ENCODE assay signal across 10 cellular contexts in genomic region chr15:68279218-68279533, GRCh38. TPM values are rescaled to one million over a fixed set of nuclear protein-coding genes. Genes with fewer than 3 reads are reported as not detected.
DNase-seq lines count a peak whose midpoint lies in the region; ATAC-seq, FAIRE-seq and TF ChIP-seq lines count a peak whose summit lies in the region.
"Had no signal": no experiment of that assay in that cellular context is flagged by ENCODE, and none has a peak within 500 bp of the region (broad histone marks: within the 10 kb centered on the region; RNA-seq: fewer than 3 reads in every experiment).

No MANE protein-coding gene starts in this region.

- H3K4me1 Mint-ChIP-seq in CD4-positive, alpha-beta memory T cell: peaks cover 42 to 60% (median 48%) of the 10 kb centered on the region in 4 donors
- H3K4me1 Mint-ChIP-seq in osteocyte (ENCODE audit: unreplicated experiment): peaks cover 64% of the 10 kb centered on the region

- H3K9me3 Mint-ChIP-seq in CD4-positive, alpha-beta memory T cell: no peaks in the 10 kb centered on the region
- H3K9me3 Mint-ChIP-seq in osteocyte (ENCODE audit: unreplicated experiment): no peaks in the 10 kb centered on the region

- no peak for TF ChIP-seq CTCF in PC-9 (conservative IDR thresholded peaks at IDR 0.05)
- TF ChIP-seq CTCF in osteocyte (IDR thresholded peaks at IDR 0.05): no peak

- H3K4me3 ChIP-seq in CD4-positive, alpha-beta memory T cell (ENCODE audit: low read length in 2 of 2): peak overlapping the region; percentile 59 to 87
- H3K4me3 ChIP-seq in PC-9: peak overlapping the region; percentile 97

- peaks cover 7 to 26% of the 10 kb centered on the region in 2 donors for H3K36me3 Mint-ChIP-seq in CD4-positive, alpha-beta memory T cell
- H3K36me3 Mint-ChIP-seq in osteocyte (ENCODE audit: unreplicated experiment): peaks cover 10% of the 10 kb centered on the region

- DNase-seq in CD4-positive, alpha-beta memory T cell: no peak
- DNase-seq in PC-9: no peak
- DNase-seq in epithelial cell of prostate (ENCODE audit: low read depth, low spot score): no peak
- DNase-seq in osteocyte (ENCODE audit: extremely low spot score, unreplicated experiment): no peak
- DNase-seq in cerebellar cortex (ENCODE audit: low spot score): no peak
- no peak for DNase-seq in AG20443 (ENCODE audit: low spot score)
- DNase-seq in urothelium cell line (ENCODE audit: low spot score): no peak
- DNase-seq: kidney glomerular epithelial cell had no signal

- peaks cover 14% of the 10 kb centered on the region for H3F3A ChIP-seq in PC-9 (ENCODE audit: insufficient read depth, low read depth)

- H3K36me3 ChIP-seq in CD4-positive, alpha-beta memory T cell (ENCODE audit: insufficient read depth, low read length): no peaks in the 10 kb centered on the region
- H3K36me3 ChIP-seq in PC-9 (ENCODE audit: low read depth): peaks cover 6% of the 10 kb centered on the region; the same call in 1 of the 2 replicates

- H4K20me1 ChIP-seq in PC-9 (ENCODE audit: insufficient read depth): peaks cover 29% of the 10 kb centered on the region

- BruUV-seq in PC-9 (replicated peaks; lab: Mats Ljungman, UMichigan): no TSS peak

- H3K9me2 ChIP-seq in PC-9 (ENCODE audit: insufficient read depth): no peaks in the 10 kb centered on the region

- no peak for FAIRE-seq in urothelium cell line (lab: Jason Lieb, UNC)
- FAIRE-seq: RCC 7860 had no signal

- H3K27me3 ChIP-seq in CD4-positive, alpha-beta memory T cell (ENCODE audit: insufficient read depth, low read length): no peaks in the 10 kb centered on the region
- no peaks in the 10 kb centered on the region for H3K27me3 ChIP-seq in PC-9 (ENCODE audit: insufficient read depth, low read depth)

- H3K4me2 ChIP-seq in PC-9: peak overlapping the region; percentile 100

- peaks cover 60% of the 10 kb centered on the region for H3K4me1 ChIP-seq in CD4-positive, alpha-beta memory T cell (ENCODE audit: insufficient read depth, low read length)
- peaks cover 65% of the 10 kb centered on the region for H3K4me1 ChIP-seq in PC-9 (replicated peaks; ENCODE audit: insufficient read depth)

- H3K27ac Mint-ChIP-seq in CD4-positive, alpha-beta memory T cell: peak overlapping the region; percentile 91 to 98 (median 96)
- peak overlapping the region; percentile 97 for H3K27ac Mint-ChIP-seq in osteocyte (ENCODE audit: unreplicated experiment)

- no peaks in the 10 kb centered on the region for H3K27me3 Mint-ChIP-seq in CD4-positive, alpha-beta memory T cell
- H3K27me3 Mint-ChIP-seq in osteocyte (ENCODE audit: unreplicated experiment): no peaks in the 10 kb centered on the region

- POLR2A ChIA-PET in CD4-positive, alpha-beta memory T cell (lab: Charles Lee; ENCODE audit: partially characterized antibody): interaction anchor here (3.0 to 3.7 kb wide), 3 partner anchors 20 to 50 kb away, joined by 26 to 60 read pairs (median 42); partner anchors contain the start of gene CLN6
- POLR2A ChIA-PET in PC-9 (lab: Charles Lee; ENCODE audit: unreplicated experiment): no interaction called here

- H2AFZ ChIP-seq in PC-9: no peak overlapping the region

- no peaks in the 10 kb centered on the region for H3K9me3 ChIP-seq in CD4-positive, alpha-beta memory T cell (ENCODE audit: control insufficient read depth in 1 of 2, low read length in 2 of 2)
- no peaks in the 10 kb centered on the region for H3K9me3 ChIP-seq in PC-9 (ENCODE audit: insufficient read depth, low read depth)

- H3K27ac ChIP-seq in CD4-positive, alpha-beta memory T cell (ENCODE audit: low read depth, low read length): peak overlapping the region; percentile 90
- H3K27ac ChIP-seq in PC-9 (peak overlapping the region; percentile 97; the same call in 1 of the 2 replicates), epithelial cell of prostate (peak overlapping the region; percentile 100)

- no peak for ATAC-seq in HG03457 (IDR thresholded peaks at IDR 0.05; ENCODE audit: unreplicated experiment)

- H3K4me3 Mint-ChIP-seq in CD4-positive, alpha-beta memory T cell: peak overlapping the region; percentile 89 to 99 (median 96)
- peak overlapping the region; percentile 95 for H3K4me3 Mint-ChIP-seq in osteocyte (ENCODE audit: unreplicated experiment)

- H3K79me2 ChIP-seq in PC-9 (ENCODE audit: low read depth): peaks cover 74% of the 10 kb centered on the region

- CTCF ChIA-PET in CD4-positive, alpha-beta memory T cell (lab: Charles Lee; ENCODE audit: partially characterized antibody): interaction anchor here (3.0 kb wide), 1 partner anchor 27 kb away, joined by 19 read pairs; no protein-coding TSS in a partner anchor
- CTCF ChIA-PET in PC-9 (lab: Charles Lee): interaction anchor here (1.0 kb wide), 1 partner anchor 27 kb away, joined by 3 read pairs; no protein-coding TSS in a partner anchor

- intact Hi-C loops in CD4-positive, alpha-beta memory T cell (cut with micrococcal nuclease): loop anchor here (5.0 kb wide), 2 partner anchors 737 to 1133 kb away; partner anchors contain the start of genes KIF23 and MAP2K5
- intact Hi-C loops in PC-9 (cut with micrococcal nuclease; ENCODE audit: unreplicated experiment): loop anchor here (2.0 kb wide), 2 partner anchors 26 to 50 kb away; partner anchors contain the start of gene CLN6

RNA-seq across cellular contexts. Expression of gene FEM1B, which starts 1.6 kb away (rescaled TPM):
- 10 to 100 TPM; 48.3 to 49.1 TPM for total RNA-seq in CD4-positive, alpha-beta memory T cell
- 10 to 100 TPM; 19.0 to 28.8 TPM for polyA plus RNA-seq in CD4-positive, alpha-beta memory T cell
- total RNA-seq in PC-9 (2021): 26.3 and 31.6 TPM in 2 replicates
- 71.1 and 71.5 TPM in 2 replicates for total RNA-seq in osteocyte

RNA-seq across cellular contexts. Expression of gene CLN6, which starts 49.6 kb away (rescaled TPM):
- 10 to 100 TPM; 14.5 to 15.6 TPM for total RNA-seq in CD4-positive, alpha-beta memory T cell
- polyA plus RNA-seq in CD4-positive, alpha-beta memory T cell: 1 to 10 TPM; 2.2 to 2.6 TPM
- 38.5 and 48.7 TPM in 2 replicates for total RNA-seq in PC-9 (2021)
- 18.7 and 20.5 TPM in 2 replicates for total RNA-seq in osteocyte
